7 cellular contexts compared by ENCODE assay signal in genomic region chr3:133529809-133530208, GRCh38.
"Had no signal": no experiment of that assay in that cellular context is flagged by ENCODE, and none has a peak within 500 bp of the region (broad histone marks: within the 10 kb centered on the region; RNA-seq: fewer than 3 reads in every experiment).

No MANE protein-coding gene starts in this region.

- H3K4me2 ChIP-seq: GM23338 had no signal

- H3K27ac Mint-ChIP-seq: GM23338, H9, HFFc6, IgD-negative memory B cell had no signal

- H3K4me3 ChIP-seq: GM23338 had no signal

- FAIRE-seq: H1, H54 had no signal

- DNase-seq: H9, HFFc6 had no signal

- H3K27me3 Mint-ChIP-seq: IgD-negative memory B cell had no signal

- H3K27ac ChIP-seq: HL-60 had no signal

- H3K4me3 Mint-ChIP-seq: GM23338, H9, HFFc6, IgD-negative memory B cell had no signal

- ATAC-seq: GM23338 had no signal
